Comparison of ENCODE assay signal across 21 cellular contexts in the genomic region with DNA sequence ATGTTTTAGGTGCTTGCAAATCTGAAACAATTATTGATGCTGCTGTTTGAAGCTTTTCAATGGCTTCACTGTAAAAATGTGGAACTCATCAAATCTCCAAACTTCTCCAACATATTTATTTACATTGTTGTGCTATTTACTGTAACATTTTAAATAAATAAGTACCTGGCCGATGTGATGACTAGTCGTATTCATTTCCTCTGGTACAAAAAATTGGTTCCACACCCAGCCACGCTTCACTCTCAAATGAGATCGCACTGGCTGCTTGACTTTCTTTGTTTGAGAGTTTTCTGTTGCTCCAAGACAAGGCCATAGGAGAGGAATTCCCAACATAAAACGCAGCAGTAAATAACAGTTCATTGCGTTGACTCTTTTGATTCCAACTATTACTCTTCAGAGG. TPM values are rescaled to one million over a fixed set of nuclear protein-coding genes. Genes with fewer than 3 reads are reported as not detected.
"Had no signal": no experiment of that assay in that cellular context is flagged by ENCODE, and none has a peak within 500 bp of the region (broad histone marks: within the 10 kb centered on the region; RNA-seq: fewer than 3 reads in every experiment).

No MANE protein-coding gene starts in this region.

- H3K4me3 Mint-ChIP-seq: activated naive CD8-positive, alpha-beta T cell treated with anti-CD3 and anti-CD28 coated beads for 36 hours; activated T-cell treated with anti-CD3 and anti-CD28 coated beads, Interleukin-2, amount 50 U/mL, for 4 hours; nephron; T-cell; T-helper 2 cell treated with Interferon-gamma antibody and Interleukin-4, amounts not matched to agents 5 μg/mL and 100 μg/mL, for 36 hours had no signal

- H3K9me3 Mint-ChIP-seq: activated naive CD8-positive, alpha-beta T cell treated with anti-CD3 and anti-CD28 coated beads for 36 hours; nephron; T-helper 2 cell treated with Interferon-gamma antibody and Interleukin-4, amounts not matched to agents 5 μg/mL and 100 μg/mL, for 36 hours had no signal

- H3K36me3 Mint-ChIP-seq: activated naive CD8-positive, alpha-beta T cell treated with anti-CD3 and anti-CD28 coated beads for 36 hours; T-cell had no signal

- H3K27me3 Mint-ChIP-seq: activated naive CD8-positive, alpha-beta T cell treated with anti-CD3 and anti-CD28 coated beads for 36 hours; T-cell had no signal

- DNase-seq: activated CD4-positive, alpha-beta T cell treated with anti-CD3 and anti-CD28 coated beads, Interleukin-2, amount 50 U/mL, for 4 hours; activated CD8-positive, alpha-beta memory T cell treated with anti-CD3 and anti-CD28 coated beads for 24 hours; activated CD8-positive, alpha-beta memory T cell treated with anti-CD3 and anti-CD28 coated beads, Interleukin-2, amount 50 U/mL, for 4 hours; activated naive CD4-positive, alpha-beta T cell treated with Interleukin-2 at 50 U/mL for 16 hours; activated naive CD8-positive, alpha-beta T cell treated with anti-CD3 and anti-CD28 coated beads for 36 hours; activated T-cell treated with anti-CD3 and anti-CD28 coated beads, Interleukin-2, amount 50 U/mL, for 4 hours; central memory CD4-positive, alpha-beta T cell; dermis blood vessel endothelial cell; effector memory CD4-positive, alpha-beta T cell; left ventricle myocardium superior; mammary epithelial cell; stimulated activated CD4-positive, alpha-beta T cell treated with anti-CD3 and anti-CD28 coated beads, Interleukin-4, amount 100 ng/mL, for 24 hours; stimulated activated naive CD4-positive, alpha-beta T cell treated with Interleukin-2 at 50 U/mL for 16 hours; T-cell; thyroid gland had no signal

- ATAC-seq: activated T-cell treated with anti-CD3 and anti-CD28 coated beads, Interleukin-2, amount 50 U/mL, for 4 hours; left ventricle myocardium superior; T-cell had no signal

- H3K4me1 Mint-ChIP-seq: activated naive CD8-positive, alpha-beta T cell treated with anti-CD3 and anti-CD28 coated beads for 36 hours; nephron; T-cell had no signal

- H3K27ac Mint-ChIP-seq: activated naive CD8-positive, alpha-beta T cell treated with anti-CD3 and anti-CD28 coated beads for 36 hours; nephron; T-cell; T-helper 2 cell treated with Interferon-gamma antibody and Interleukin-4, amounts not matched to agents 5 μg/mL and 100 μg/mL, for 36 hours had no signal

RNA-seq across cellular contexts. Expression of a gene that starts 32.0 kb away (rescaled TPM):
- total RNA-seq: activated naive CD8-positive, alpha-beta T cell treated with anti-CD3 and anti-CD28 coated beads for 36 hours; activated T-cell treated with anti-CD3 and anti-CD28 coated beads, Interleukin-2, amount 50 U/mL, for 4 hours; astrocyte; dermis blood vessel endothelial cell; endothelial cell of umbilical vein; myocyte; osteoblast; T-cell had no signal
